Comparison of ENCODE assay signal across 9 cellular contexts in genomic region chr1:52825868-52826267, GRCh38. TPM values are rescaled to one million over a fixed set of nuclear protein-coding genes. Genes with fewer than 3 reads are reported as not detected.
DNase-seq lines count a peak whose midpoint lies in the region; ATAC-seq and TF ChIP-seq lines count a peak whose summit lies in the region.
"Had no signal": no experiment of that assay in that cellular context is flagged by ENCODE, and none has a peak within 500 bp of the region (broad histone marks: within the 10 kb centered on the region; RNA-seq: fewer than 3 reads in every experiment).

No MANE protein-coding gene starts in this region.

- in situ Hi-C loops in GM13976 (cut with MboI; ENCODE audit: low sequenced_read_pairs, unreplicated experiment): no loop called here

- H3K9me3 Mint-ChIP-seq in chondrocyte (ENCODE audit: low read depth) (no peaks in the 10 kb centered on the region), glutamatergic neuron (ENCODE audit: unreplicated experiment) (no peaks in the 10 kb centered on the region)
- no peaks in the 10 kb centered on the region for H3K9me3 Mint-ChIP-seq in activated CD4-positive, alpha-beta T cell treated with anti-CD3 and anti-CD28 coated beads, Interleukin-2, amount 10 ng/mL, durations not matched to agents 24 days and 14 days

- H3K4me3 Mint-ChIP-seq in chondrocyte (ENCODE audit: unreplicated experiment) (no peak overlapping the region), glutamatergic neuron (ENCODE audit: unreplicated experiment) (no peak overlapping the region)
- H3K4me3 Mint-ChIP-seq in activated CD4-positive, alpha-beta T cell treated with anti-CD3 and anti-CD28 coated beads, Interleukin-2, amount 10 ng/mL, durations not matched to agents 24 days and 14 days: no peak overlapping the region

- H3K27ac Mint-ChIP-seq in chondrocyte (ENCODE audit: unreplicated experiment) (no peak overlapping the region), glutamatergic neuron (ENCODE audit: unreplicated experiment) (no peak overlapping the region)
- no peak overlapping the region for H3K27ac Mint-ChIP-seq in activated CD4-positive, alpha-beta T cell treated with anti-CD3 and anti-CD28 coated beads, Interleukin-2, amount 10 ng/mL, durations not matched to agents 24 days and 14 days

- no peak for ATAC-seq in HG03571 (IDR thresholded peaks at IDR 0.05; ENCODE audit: unreplicated experiment)
- no peak for ATAC-seq in GM19351 (IDR thresholded peaks at IDR 0.05; ENCODE audit: unreplicated experiment)
- ATAC-seq: left lobe of liver had no signal

- peak; percentile 67 for TF ChIP-seq CTCF in C4-2B (conservative IDR thresholded peaks at IDR 0.05)
- TF ChIP-seq CTCF in GM13976 (IDR thresholded peaks at IDR 0.05; ENCODE audit: borderline replicate concordance, control extremely low read depth, extremely low read depth, insufficient read depth, missing control alignments): no peak
- TF ChIP-seq CTCF in chondrocyte (IDR thresholded peaks at IDR 0.05): peak; percentile 71
- TF ChIP-seq CTCF in glutamatergic neuron (IDR thresholded peaks at IDR 0.05; ENCODE audit: partially characterized antibody, unreplicated experiment): no peak

- H3K27me3 Mint-ChIP-seq in chondrocyte (ENCODE audit: low read depth): no peaks in the 10 kb centered on the region
- H3K27me3 Mint-ChIP-seq in glutamatergic neuron (ENCODE audit: unreplicated experiment): peaks cover 4% of the 10 kb centered on the region
- H3K27me3 Mint-ChIP-seq in activated CD4-positive, alpha-beta T cell treated with anti-CD3 and anti-CD28 coated beads, Interleukin-2, amount 10 ng/mL, durations not matched to agents 24 days and 14 days: no peaks in the 10 kb centered on the region

- intact Hi-C loops in activated CD4-positive, alpha-beta T cell treated with anti-CD3 and anti-CD28 coated beads, Interleukin-2, amount 10 ng/mL, durations not matched to agents 24 days and 14 days (cut with micrococcal nuclease): loop anchor here (5.0 kb wide), 1 partner anchor 124 kb away; no protein-coding TSS in a partner anchor

- H3K4me1 Mint-ChIP-seq in chondrocyte (ENCODE audit: low read depth) (no peaks in the 10 kb centered on the region), glutamatergic neuron (ENCODE audit: low read depth, unreplicated experiment) (no peaks in the 10 kb centered on the region)
- no peaks in the 10 kb centered on the region for H3K4me1 Mint-ChIP-seq in activated CD4-positive, alpha-beta T cell treated with anti-CD3 and anti-CD28 coated beads, Interleukin-2, amount 10 ng/mL, durations not matched to agents 24 days and 14 days

- H3K36me3 Mint-ChIP-seq in chondrocyte (ENCODE audit: low read depth) (peaks cover 9% of the 10 kb centered on the region), glutamatergic neuron (ENCODE audit: unreplicated experiment) (no peaks in the 10 kb centered on the region)
- peaks cover 8% of the 10 kb centered on the region for H3K36me3 Mint-ChIP-seq in activated CD4-positive, alpha-beta T cell treated with anti-CD3 and anti-CD28 coated beads, Interleukin-2, amount 10 ng/mL, durations not matched to agents 24 days and 14 days (ENCODE audit: low read depth)

- peak; percentile 25 for DNase-seq in GM13976 (ENCODE audit: low spot score)
- peak; percentile 18 for DNase-seq in NCI-H69 (lab: John Stamatoyannopoulos, UW)
- DNase-seq in chondrocyte (ENCODE audit: low spot score): no peak
- DNase-seq in glutamatergic neuron: no peak
- DNase-seq in activated CD4-positive, alpha-beta T cell treated with anti-CD3 and anti-CD28 coated beads, Interleukin-2, amount 10 ng/mL, durations not matched to agents 24 days and 14 days: no peak

- no peak overlapping the region for H3K27ac ChIP-seq in C4-2B

RNA-seq across cellular contexts. Expression of gene ZYG11A, which starts 16.7 kb away (rescaled TPM):
- total RNA-seq in chondrocyte (0.12 to 0.62 TPM (median 0.62 TPM) in 3 replicates), glutamatergic neuron (ENCODE audit: unreplicated experiment) (0.59 TPM)
- 0.12 and 0.17 TPM in 2 replicates for total RNA-seq in activated CD4-positive, alpha-beta T cell treated with anti-CD3 and anti-CD28 coated beads, Interleukin-2, amount 10 ng/mL, durations not matched to agents 24 days and 14 days

Comparison
In these comparisons a context has a peak if more than half of its experiments do, and no peak if none do; other contexts are left out.
1. CTCF ChIP-seq: peak in C4-2B (single experiment) and chondrocyte (single experiment); none in GM13976 (single experiment) and glutamatergic neuron (single experiment).
2. DNase-seq: peak in GM13976 (single experiment) and NCI-H69 (single experiment); none in chondrocyte (single experiment), glutamatergic neuron (single experiment) and activated CD4-positive, alpha-beta T cell treated with anti-CD3 and anti-CD28 coated beads, Interleukin-2, amount 10 ng/mL, durations not matched to agents 24 days and 14 days (single experiment).